In genomic region chr12:44299524-44299923, GRCh38 we compare ENCODE assay signal across 14 cellular contexts.
A peak's percentile ranks its signal among the peaks of the same experiment; 100 is the strongest.
DNase-seq lines count a peak whose midpoint lies in the region; ATAC-seq, FAIRE-seq and TF ChIP-seq lines count a peak whose summit lies in the region.
"Had no signal": no experiment of that assay in that cellular context is flagged by ENCODE, and none has a peak within 500 bp of the region (broad histone marks: within the 10 kb centered on the region; RNA-seq: fewer than 3 reads in every experiment).

No MANE protein-coding gene starts in this region.

- peaks cover 0 to 3% of the 10 kb centered on the region in 2 experiments; a peak in 1 of 5 replicates for H3K9me3 Mint-ChIP-seq in H9
- peaks cover 0 to 23% (median 13%) of the 10 kb centered on the region in 9 donors for H3K9me3 Mint-ChIP-seq in naive thymus-derived CD8-positive, alpha-beta T cell

- H2BK120ac ChIP-seq in H9 (ENCODE audit: low read depth, low read length, poor library complexity, severe bottlenecking) = no peak overlapping the region
- H2BK120ac ChIP-seq in H1 (replicated peaks; ENCODE audit: low read depth, low read length) = no peak overlapping the region

- no CpG with 5 or more reads among the region's 3 CpGs for WGBS in H9 (ENCODE audit: extremely low coverage, insufficient read length, low lambda C conversion rate)
- 60% methylated on average over 3 of the region's 3 CpGs; no CpG with 5 or more reads in 1 of the 2 experiments for WGBS in H1 (ENCODE audit: extremely low coverage in 1 of 2, insufficient coverage in 1 of 2, insufficient read length in 1 of 2, insufficient replicate concordance in 2 of 2, low coverage in 1 of 2, low lambda C conversion rate in 2 of 2, missing lambda C conversion rate in 1 of 2), 2 experiments

- H3K18ac ChIP-seq in H9 (ENCODE audit: insufficient read length, low read depth, low read length) = no peak overlapping the region
- 0 out of 2 replicates have a peak overlapping the region, but pooled peaks have one; percentile 42 for H3K18ac ChIP-seq in H1 (ENCODE audit: extremely low read depth, low read length)

- H3K79me2 ChIP-seq in H9 (ENCODE audit: insufficient read depth, low read length) = no peaks in the 10 kb centered on the region
- H3K79me2 ChIP-seq in H1 (ENCODE audit: control insufficient read depth in 1 of 2, insufficient read depth in 2 of 2, low read length in 2 of 2) = no peaks in the 10 kb centered on the region

- H2BK12ac ChIP-seq in H9 (ENCODE audit: insufficient read length, low read depth, low read length) = no peak overlapping the region
- no peak overlapping the region for H2BK12ac ChIP-seq in H1 (ENCODE audit: low read depth, low read length)

- H4K8ac ChIP-seq in H9 (replicated peaks; ENCODE audit: insufficient read length, low read depth, low read length) (no peak overlapping the region), H1 (ENCODE audit: extremely low read depth, insufficient read depth, low read length) (no peak overlapping the region)

- H3K9ac ChIP-seq in H9 (ENCODE audit: extremely low read depth, insufficient read length, low read length) (no peak overlapping the region), H1 (replicated peaks in 1 of 4; ENCODE audit: extremely low read depth in 1 of 4, low read depth in 3 of 4, low read length in 3 of 4) (no peak overlapping the region), iPS-20b (ENCODE audit: low read depth, low read length) (peak overlapping the region; percentile 1; the same call in 1 of the 2 replicates)
- H3K9ac ChIP-seq: BLaER1 treated with 17β-estradiol and CSF1 and Interleukin-3, amounts not matched to agents 10 nM and 100 nM had no signal

- H3K56ac ChIP-seq in H9 (ENCODE audit: insufficient read length, low read depth, low read length) (no peak overlapping the region), H1 (replicated peaks; ENCODE audit: insufficient read length, low read depth, low read length) (no peak overlapping the region)

- H3K36me3 ChIP-seq in H1 (ENCODE audit: control insufficient read depth in 2 of 4, insufficient read depth in 4 of 4, low read length in 3 of 4) (no peaks in the 10 kb centered on the region), iPS-20b (ENCODE audit: insufficient read depth, low read depth, low read length) (no peaks in the 10 kb centered on the region), vagina (no peaks in the 10 kb centered on the region), tibial artery (peaks cover 4 to 13% (median 13%) of the 10 kb centered on the region in 3 donors)
- H3K36me3 ChIP-seq: HAP-1 had no signal

- no peaks in the 10 kb centered on the region for H3K9me3 ChIP-seq in H9 (ENCODE audit: control insufficient read depth, low read depth, low read length)
- H3K9me3 ChIP-seq in H1 (ENCODE audit: insufficient read depth in 2 of 2, low read depth in 1 of 2, low read length in 1 of 2) = no peaks in the 10 kb centered on the region
- H3K9me3 ChIP-seq in iPS-20b (ENCODE audit: insufficient read depth, low read depth, low read length) = no peaks in the 10 kb centered on the region
- H3K9me3 ChIP-seq in vagina = peaks cover 3% of the 10 kb centered on the region
- H3K9me3 ChIP-seq in tibial artery = peaks cover 0 to 19% (median 14%) of the 10 kb centered on the region in 3 donors
- H3K9me3 ChIP-seq: HAP-1 had no signal

- H3K27me3 Mint-ChIP-seq in H9 (ENCODE audit: low read depth) = no peaks in the 10 kb centered on the region
- peaks cover 0 to 5% (median 0%) of the 10 kb centered on the region in 5 donors for H3K27me3 Mint-ChIP-seq in naive thymus-derived CD8-positive, alpha-beta T cell
- H3K27me3 Mint-ChIP-seq: CD4-positive, CD25-positive, alpha-beta regulatory T cell had no signal

- TF ChIP-seq CTCF in H9 (conservative IDR thresholded peaks at IDR 0.05) = no peak
- no peak for TF ChIP-seq CTCF in H1 (IDR thresholded peaks at IDR 0.05; ENCODE audit: control extremely low read depth in 1 of 3, insufficient read depth in 1 of 3, low read depth in 1 of 3, low read length in 3 of 3)
- no peak for TF ChIP-seq CTCF in vagina (IDR thresholded peaks at IDR 0.05)
- TF ChIP-seq CTCF in tibial artery (IDR thresholded peaks at IDR 0.05) = no peak

- H3K4ac ChIP-seq in H9 (ENCODE audit: low read depth, low read length) (no peak overlapping the region), H1 (replicated peaks; ENCODE audit: insufficient read length, low read depth, low read length) (no peak overlapping the region)

- H3K4me1 Mint-ChIP-seq in H9 = peaks cover 8 to 12% of the 10 kb centered on the region in 2 experiments
- peaks cover 0 to 1% (median 0%) of the 10 kb centered on the region in 4 donors for H3K4me1 Mint-ChIP-seq in naive thymus-derived CD8-positive, alpha-beta T cell
- H3K4me1 Mint-ChIP-seq: CD4-positive, CD25-positive, alpha-beta regulatory T cell had no signal

- POLR2A ChIA-PET in H1 (lab: Charles Lee; ENCODE audit: partially characterized antibody) = interaction anchor here (1.9 kb wide), 1 partner anchor 9 kb away, joined by 6 read pairs; no protein-coding TSS in a partner anchor
- POLR2A ChIA-PET in naive thymus-derived CD8-positive, alpha-beta T cell (lab: Charles Lee) = no interaction called here

- H3K14ac ChIP-seq in H9 (ENCODE audit: insufficient read depth, low read length) (no peak overlapping the region), H1 (ENCODE audit: insufficient read length) (no peak overlapping the region)

- ATAC-seq in naive thymus-derived CD8-positive, alpha-beta T cell = no peak
- no peak for ATAC-seq in Right ventricle myocardium inferior
- ATAC-seq: K562 had no signal

- no peaks in the 10 kb centered on the region; the same call in 1 of the 2 replicates for H3K4me1 ChIP-seq in H9 (ENCODE audit: insufficient read depth, low read length)
- H3K4me1 ChIP-seq in H1 (replicated peaks in 1 of 4; ENCODE audit: control insufficient read depth in 3 of 4, insufficient read depth in 4 of 4, low read length in 3 of 4) = peaks cover 0 to 3% (median 1%) of the 10 kb centered on the region in 4 experiments; a peak in 2 of 7 replicates
- H3K4me1 ChIP-seq in iPS-20b (ENCODE audit: insufficient read depth, low read length) = peaks cover 11% of the 10 kb centered on the region; the same call in 1 of the 2 replicates
- no peaks in the 10 kb centered on the region for H3K4me1 ChIP-seq in vagina
- H3K4me1 ChIP-seq in tibial artery = no peaks in the 10 kb centered on the region
- H3K4me1 ChIP-seq: HAP-1 had no signal

- H3T11ph ChIP-seq in H9 (ENCODE audit: low read length) = no peak overlapping the region

- TF ChIP-seq RAD21 in H1 (IDR thresholded peaks at IDR 0.05 in 1 of 2, conservative IDR thresholded peaks at IDR 0.05 in 1 of 2; ENCODE audit: low read depth in 2 of 2, low read length in 2 of 2) = no peak

- H2BK20ac ChIP-seq in H9 (ENCODE audit: low read depth, low read length, poor library complexity, severe bottlenecking) (no peak overlapping the region), H1 (ENCODE audit: low read length) (no peak overlapping the region)

- H3K4me2 ChIP-seq in H9 (ENCODE audit: insufficient read depth, insufficient read length, low read length) (no peak overlapping the region), H1 (ENCODE audit: insufficient read depth in 1 of 2, low read depth in 2 of 2, low read length in 2 of 2) (no peak overlapping the region)
- H3K4me2 ChIP-seq: BLaER1 treated with 17β-estradiol and CSF1 and Interleukin-3, amounts not matched to agents 10 nM and 100 nM had no signal

- no peak for FAIRE-seq in H1 (lab: Jason Lieb, UNC)
- FAIRE-seq: HTR-8/SVneo, K562 had no signal

- H3K23ac ChIP-seq in H9 (ENCODE audit: insufficient read length, low read depth, low read length) = no peak overlapping the region
- no peak overlapping the region for H3K23ac ChIP-seq in H1 (ENCODE audit: insufficient read length)

- DNase-seq in H9 (no peak), H1 (ENCODE audit: low read depth in 1 of 2, low spot score in 2 of 2) (no peak), vagina (ENCODE audit: extremely low spot score in 2 of 2) (no peak), Right ventricle myocardium inferior (ENCODE audit: missing footprints) (no peak), tibial artery (no peak)
- no peak for DNase-seq in naive thymus-derived CD8-positive, alpha-beta T cell
- DNase-seq: ACHN; CD4-positive, CD25-positive, alpha-beta regulatory T cell; DMS53 had no signal

- H3K27me3 ChIP-seq in H9 (ENCODE audit: insufficient read depth, low read length) = no peaks in the 10 kb centered on the region
- H3K27me3 ChIP-seq in H1 (replicated peaks in 1 of 4; ENCODE audit: control insufficient read depth in 3 of 4, extremely low read depth in 1 of 4, insufficient read depth in 3 of 4, low read length in 3 of 4) = no peaks in the 10 kb centered on the region
- H3K27me3 ChIP-seq in iPS-20b (ENCODE audit: insufficient read depth, low read length) = no peaks in the 10 kb centered on the region
- no peaks in the 10 kb centered on the region for H3K27me3 ChIP-seq in vagina
- no peaks in the 10 kb centered on the region for H3K27me3 ChIP-seq in tibial artery
- H3K27me3 ChIP-seq: BLaER1 treated with 17β-estradiol and CSF1 and Interleukin-3, amounts not matched to agents 10 nM and 100 nM had no signal

- H4K91ac ChIP-seq in H9 (ENCODE audit: insufficient read length, low read depth, low read length) (no peak overlapping the region), H1 (replicated peaks; ENCODE audit: insufficient read length, low read length) (no peak overlapping the region)

- no peak overlapping the region for H2BK15ac ChIP-seq in H9 (ENCODE audit: low read depth, low read length)
- no peak overlapping the region for H2BK15ac ChIP-seq in H1 (ENCODE audit: low read length)

- TF ChIP-seq POLR2A in H1 (IDR thresholded peaks at IDR 0.05; ENCODE audit: control extremely low read depth in 1 of 2, low read depth in 2 of 2, low read length in 2 of 2) (no peak), vagina (IDR thresholded peaks at IDR 0.05) (no peak)

- H3K79me1 ChIP-seq in H9 (ENCODE audit: insufficient read depth, low read depth, low read length, poor library complexity, severe bottlenecking) (no peaks in the 10 kb centered on the region), H1 (ENCODE audit: low read depth, low read length) (no peaks in the 10 kb centered on the region)

- intact Hi-C loops in vagina (cut with DNase I) = no loop called here
- intact Hi-C loops in Right ventricle myocardium inferior (cut with DNase I) = no loop called here
- intact Hi-C loops in tibial artery (cut with DNase I; ENCODE audit: low total_unique reads) = no loop called here

- H2BK5ac ChIP-seq in H9 (ENCODE audit: insufficient read length, low read length) (no peak overlapping the region), H1 (ENCODE audit: low read depth, low read length) (no peak overlapping the region)

- CTCF ChIA-PET in H1 (lab: Charles Lee; ENCODE audit: partially characterized antibody) = interaction anchor here (0.6 to 1.8 kb wide), 4 partner anchors 18 to 574 kb away, joined by 3 to 5 read pairs (median 3); no protein-coding TSS in a partner anchor

- no peak for TF ChIP-seq EP300 in H1 (IDR thresholded peaks at IDR 0.05; ENCODE audit: borderline replicate concordance in 1 of 2, low read depth in 2 of 2, low read length in 2 of 2)

- no peaks in the 10 kb centered on the region for H3K23me2 ChIP-seq in H9 (ENCODE audit: insufficient read length, low read depth, low read length, poor library complexity, severe bottlenecking)
- no peaks in the 10 kb centered on the region for H3K23me2 ChIP-seq in H1 (ENCODE audit: low read depth, low read length)

- no peaks in the 10 kb centered on the region for H4K20me1 ChIP-seq in H9 (ENCODE audit: control insufficient read depth, insufficient read depth, insufficient read length)
- no peaks in the 10 kb centered on the region for H4K20me1 ChIP-seq in H1 (replicated peaks in 1 of 2; ENCODE audit: control insufficient read depth in 1 of 2, insufficient read depth in 2 of 2, low read length in 2 of 2)
- H4K20me1 ChIP-seq: BLaER1 treated with 17β-estradiol and CSF1 and Interleukin-3, amounts not matched to agents 10 nM and 100 nM had no signal

- H2AFZ ChIP-seq in H9 (ENCODE audit: low read length) = no peak overlapping the region
- H2AFZ ChIP-seq in H1 (ENCODE audit: low read length) = peak overlapping the region; percentile 16; the same call in 1 of the 2 replicates

- H2AK5ac ChIP-seq in H9 (ENCODE audit: insufficient read length, low read length) = no peak overlapping the region
- no peak overlapping the region for H2AK5ac ChIP-seq in H1 (ENCODE audit: low read depth, low read length)

- no peaks in the 10 kb centered on the region; a peak in 1 of 7 replicates for H3K36me3 Mint-ChIP-seq in H9 (ENCODE audit: insufficient read depth in 1 of 3, low read depth in 3 of 3)
- peaks cover 16 to 52% (median 32%) of the 10 kb centered on the region in 3 donors for H3K36me3 Mint-ChIP-seq in naive thymus-derived CD8-positive, alpha-beta T cell

- H3K4me3 ChIP-seq in H1 (ENCODE audit: extremely low read depth in 1 of 4, insufficient read depth in 2 of 4, low read depth in 3 of 4, low read length in 4 of 4) = no peak overlapping the region
- H3K4me3 ChIP-seq in iPS-20b (ENCODE audit: low read length) = no peak overlapping the region
- H3K4me3 ChIP-seq in vagina = no peak overlapping the region
- no peak overlapping the region for H3K4me3 ChIP-seq in tibial artery
- H3K4me3 ChIP-seq: BLaER1 treated with 17β-estradiol and CSF1 and Interleukin-3, amounts not matched to agents 10 nM and 100 nM; HAP-1; K562 had no signal

- H3K27ac ChIP-seq in H9 (ENCODE audit: insufficient read length, low read depth, low read length) (no peak overlapping the region), H1 (ENCODE audit: low read depth, low read length) (no peak overlapping the region), iPS-20b (ENCODE audit: low read length) (no peak overlapping the region), vagina (no peak overlapping the region), tibial artery (no peak overlapping the region)
- H3K27ac ChIP-seq: BLaER1 treated with 17β-estradiol and CSF1 and Interleukin-3, amounts not matched to agents 10 nM and 100 nM had no signal

- H3K27ac Mint-ChIP-seq in H9 = peak overlapping the region in 2 of 3 experiments; percentile 51 to 57; a peak in 3 of 7 replicates
- peak overlapping the region in 1 of 10 donors; percentile 11 for H3K27ac Mint-ChIP-seq in naive thymus-derived CD8-positive, alpha-beta T cell
- H3K27ac Mint-ChIP-seq: CD4-positive, CD25-positive, alpha-beta regulatory T cell had no signal

- no peak overlapping the region for H4K5ac ChIP-seq in H9 (ENCODE audit: insufficient read length, low read depth, low read length)
- no peak overlapping the region for H4K5ac ChIP-seq in H1 (ENCODE audit: insufficient read length, low read depth, low read length)

- H3K4me3 Mint-ChIP-seq in H9 = no peak overlapping the region
- H3K4me3 Mint-ChIP-seq in naive thymus-derived CD8-positive, alpha-beta T cell = no peak overlapping the region
- H3K4me3 Mint-ChIP-seq: CD4-positive, CD25-positive, alpha-beta regulatory T cell had no signal
